ENCODE assay signal across 1 cellular context in the genomic region with DNA sequence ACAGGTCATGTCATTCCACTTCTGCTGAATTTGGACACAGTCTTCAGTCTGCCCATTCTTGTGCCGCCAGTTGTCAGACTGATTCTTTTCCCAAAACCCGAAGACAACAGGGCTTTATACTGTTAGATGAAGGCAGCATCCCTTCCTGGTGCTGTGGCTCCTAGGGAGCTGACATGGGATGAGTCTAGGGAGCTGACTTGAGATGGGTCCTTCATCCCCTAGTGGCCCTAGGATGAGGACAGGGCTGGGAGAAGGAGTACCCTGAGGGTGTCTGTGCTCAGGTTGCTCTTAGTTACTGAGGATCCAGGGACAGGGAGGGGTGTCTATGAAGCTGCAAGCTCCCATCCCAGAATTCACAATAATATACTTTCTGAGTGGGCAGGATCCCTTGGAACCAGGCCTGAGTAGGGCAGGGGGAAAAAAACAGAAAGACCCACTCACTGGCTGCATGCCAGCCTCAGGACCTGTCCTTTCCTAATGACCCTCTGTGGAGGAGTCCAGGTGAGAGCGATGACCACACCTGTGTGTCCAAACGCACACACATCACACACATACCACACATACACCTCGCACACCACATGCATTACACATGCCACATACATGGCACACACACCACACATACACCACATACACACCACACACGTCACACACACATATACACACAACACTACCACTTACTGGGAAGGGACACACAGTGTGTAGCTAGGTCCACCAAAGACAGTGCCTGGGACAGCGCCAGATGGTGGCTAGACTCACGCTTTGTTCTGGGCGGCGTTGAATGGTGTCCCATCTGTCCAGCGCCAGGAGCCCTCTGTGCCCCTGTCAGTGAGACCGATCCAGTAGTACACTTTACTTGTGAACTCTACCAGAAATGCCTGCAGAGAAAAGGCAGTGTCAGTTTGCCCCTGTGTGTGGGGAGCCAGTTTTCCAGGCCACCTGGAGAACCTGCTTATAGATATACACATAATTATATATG.
A peak's percentile ranks its signal among the peaks of the same experiment; 100 is the strongest.
TF ChIP-seq lines count a peak whose summit lies in the region.

No MANE protein-coding gene starts in this region.

TF ChIP-seq in K562, 482 proteins besides CTCF, POLR2A, EP300 and RAD21:
- TF ChIP-seq, protein P1, sequence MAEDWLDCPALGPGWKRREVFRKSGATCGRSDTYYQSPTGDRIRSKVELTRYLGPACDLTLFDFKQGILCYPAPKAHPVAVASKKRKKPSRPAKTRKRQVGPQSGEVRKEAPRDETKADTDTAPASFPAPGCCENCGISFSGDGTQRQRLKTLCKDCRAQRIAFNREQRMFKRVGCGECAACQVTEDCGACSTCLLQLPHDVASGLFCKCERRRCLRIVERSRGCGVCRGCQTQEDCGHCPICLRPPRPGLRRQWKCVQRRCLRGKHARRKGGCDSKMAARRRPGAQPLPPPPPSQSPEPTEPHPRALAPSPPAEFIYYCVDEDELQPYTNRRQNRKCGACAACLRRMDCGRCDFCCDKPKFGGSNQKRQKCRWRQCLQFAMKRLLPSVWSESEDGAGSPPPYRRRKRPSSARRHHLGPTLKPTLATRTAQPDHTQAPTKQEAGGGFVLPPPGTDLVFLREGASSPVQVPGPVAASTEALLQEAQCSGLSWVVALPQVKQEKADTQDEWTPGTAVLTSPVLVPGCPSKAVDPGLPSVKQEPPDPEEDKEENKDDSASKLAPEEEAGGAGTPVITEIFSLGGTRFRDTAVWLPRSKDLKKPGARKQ (CRISPR knock-in tag; IDR thresholded peaks at IDR 0.05), result no peak
- TF ChIP-seq NFIC (IDR thresholded peaks at IDR 0.05) (peak; percentile 18; the same call in 1 of the 2 replicates), RBBP5 (IDR thresholded peaks at IDR 0.05; ENCODE audit: borderline replicate concordance, insufficient read depth, low read length, poor library complexity, severe bottlenecking) (no peak), NR2F6 (CRISPR knock-in tag; IDR thresholded peaks at IDR 0.05) (no peak), ZEB2 (IDR thresholded peaks at IDR 0.05) (no peak)
- TF ChIP-seq, protein P2, sequence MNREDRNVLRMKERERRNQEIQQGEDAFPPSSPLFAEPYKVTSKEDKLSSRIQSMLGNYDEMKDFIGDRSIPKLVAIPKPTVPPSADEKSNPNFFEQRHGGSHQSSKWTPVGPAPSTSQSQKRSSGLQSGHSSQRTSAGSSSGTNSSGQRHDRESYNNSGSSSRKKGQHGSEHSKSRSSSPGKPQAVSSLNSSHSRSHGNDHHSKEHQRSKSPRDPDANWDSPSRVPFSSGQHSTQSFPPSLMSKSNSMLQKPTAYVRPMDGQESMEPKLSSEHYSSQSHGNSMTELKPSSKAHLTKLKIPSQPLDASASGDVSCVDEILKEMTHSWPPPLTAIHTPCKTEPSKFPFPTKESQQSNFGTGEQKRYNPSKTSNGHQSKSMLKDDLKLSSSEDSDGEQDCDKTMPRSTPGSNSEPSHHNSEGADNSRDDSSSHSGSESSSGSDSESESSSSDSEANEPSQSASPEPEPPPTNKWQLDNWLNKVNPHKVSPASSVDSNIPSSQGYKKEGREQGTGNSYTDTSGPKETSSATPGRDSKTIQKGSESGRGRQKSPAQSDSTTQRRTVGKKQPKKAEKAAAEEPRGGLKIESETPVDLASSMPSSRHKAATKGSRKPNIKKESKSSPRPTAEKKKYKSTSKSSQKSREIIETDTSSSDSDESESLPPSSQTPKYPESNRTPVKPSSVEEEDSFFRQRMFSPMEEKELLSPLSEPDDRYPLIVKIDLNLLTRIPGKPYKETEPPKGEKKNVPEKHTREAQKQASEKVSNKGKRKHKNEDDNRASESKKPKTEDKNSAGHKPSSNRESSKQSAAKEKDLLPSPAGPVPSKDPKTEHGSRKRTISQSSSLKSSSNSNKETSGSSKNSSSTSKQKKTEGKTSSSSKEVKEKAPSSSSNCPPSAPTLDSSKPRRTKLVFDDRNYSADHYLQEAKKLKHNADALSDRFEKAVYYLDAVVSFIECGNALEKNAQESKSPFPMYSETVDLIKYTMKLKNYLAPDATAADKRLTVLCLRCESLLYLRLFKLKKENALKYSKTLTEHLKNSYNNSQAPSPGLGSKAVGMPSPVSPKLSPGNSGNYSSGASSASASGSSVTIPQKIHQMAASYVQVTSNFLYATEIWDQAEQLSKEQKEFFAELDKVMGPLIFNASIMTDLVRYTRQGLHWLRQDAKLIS (CRISPR knock-in tag; IDR thresholded peaks at IDR 0.05), result no peak
TF ChIP-seq in K562: peak in this region for 1.
